In genomic region chr17:79950306-79950705, GRCh38 we compare ENCODE assay signal across 17 cellular contexts.
DNase-seq lines count a peak whose midpoint lies in the region; ATAC-seq and TF ChIP-seq lines count a peak whose summit lies in the region.
"Had no signal": no experiment of that assay in that cellular context is flagged by ENCODE, and none has a peak within 500 bp of the region (broad histone marks: within the 10 kb centered on the region; RNA-seq: fewer than 3 reads in every experiment).

No MANE protein-coding gene starts in this region.

- DNase-seq in HAP-1 (ENCODE audit: low spot score in 2 of 2) (no peak), islet precursor cell (peak; percentile 74), sigmoid colon (peak; percentile 41), foreskin keratinocyte (no peak), NCI-H82 treated with DMSO at 0.1 percent for 48 hours (lab: John Stamatoyannopoulos, UW; ENCODE audit: unreplicated experiment) (no peak)
- DNase-seq in activated CD4-positive, alpha-beta T cell treated with anti-CD3 and anti-CD28 coated beads, Interleukin-2, amount 10 ng/mL, durations not matched to agents 24 days and 14 days = no peak
- DNase-seq: activated CD4-positive, alpha-beta memory T cell treated with anti-CD3 and anti-CD28 coated beads for 36 hours; CD4-positive, alpha-beta T cell; NCI-H2107; stimulated activated CD4-positive, alpha-beta T cell treated with anti-CD3 and anti-CD28 coated beads, Interleukin-4, amount 100 ng/mL, for 24 hours; stimulated activated naive CD4-positive, alpha-beta T cell had no signal

- H3K4me3 ChIP-seq in HAP-1 (peak overlapping the region; percentile 28), sigmoid colon (no peak overlapping the region)
- H3K4me3 ChIP-seq: left lung, psoas muscle had no signal

- H3K27ac ChIP-seq in angular gyrus (ENCODE audit: low read depth, low read length) (peak overlapping the region; percentile 65), sigmoid colon (peak overlapping the region in 1 of 4 donors; percentile 7), foreskin keratinocyte (no peak overlapping the region)
- H3K27ac ChIP-seq: psoas muscle had no signal

- H3K27me3 ChIP-seq in HAP-1 (ENCODE audit: low read depth) = no peaks in the 10 kb centered on the region
- no peaks in the 10 kb centered on the region for H3K27me3 ChIP-seq in sigmoid colon
- no peaks in the 10 kb centered on the region for H3K27me3 ChIP-seq in foreskin keratinocyte
- H3K27me3 ChIP-seq: left lung had no signal

- no peak overlapping the region for H3K4me3 Mint-ChIP-seq in activated CD4-positive, alpha-beta T cell treated with anti-CD3 and anti-CD28 coated beads, Interleukin-2, amount 10 ng/mL, durations not matched to agents 24 days and 14 days
- H3K4me3 Mint-ChIP-seq: activated CD4-positive, alpha-beta memory T cell treated with anti-CD3 and anti-CD28 coated beads for 36 hours; activated naive CD8-positive, alpha-beta T cell; CD4-positive, alpha-beta T cell; dendritic cell treated with granulocyte-macrophage colony-stimulating factor and Interleukin-4, amounts not matched to agents 40 ng/mL and 50 ng/mL, for 4 days; T-helper 1 cell treated with Interleukin-12 subunit alpha and Interleukin-12 subunit beta and Interleukin-4 antibody, amounts not matched to agents 30 μg/mL and 1 μg/mL, for 36 hours had no signal

- intact Hi-C loops in sigmoid colon (cut with DNase I) = loop anchor here (2.0 kb wide), 1 partner anchor 42 kb away; no protein-coding TSS in a partner anchor
- intact Hi-C loops in activated CD4-positive, alpha-beta T cell treated with anti-CD3 and anti-CD28 coated beads, Interleukin-2, amount 10 ng/mL, durations not matched to agents 24 days and 14 days (cut with micrococcal nuclease) = no loop called here

- in situ Hi-C loops in HAP-1 (cut with MboI; ENCODE audit: low sequenced_read_pairs) = no loop called here

- no peaks in the 10 kb centered on the region for H3K27me3 Mint-ChIP-seq in activated CD4-positive, alpha-beta T cell treated with anti-CD3 and anti-CD28 coated beads, Interleukin-2, amount 10 ng/mL, durations not matched to agents 24 days and 14 days
- H3K27me3 Mint-ChIP-seq: activated CD4-positive, alpha-beta memory T cell treated with anti-CD3 and anti-CD28 coated beads for 36 hours; activated naive CD8-positive, alpha-beta T cell; CD4-positive, alpha-beta T cell; dendritic cell treated with granulocyte-macrophage colony-stimulating factor and Interleukin-4, amounts not matched to agents 40 ng/mL and 50 ng/mL, for 4 days had no signal

- H3K4me1 ChIP-seq in HAP-1 (peaks cover 51% of the 10 kb centered on the region), sigmoid colon (peaks cover 0 to 24% (median 20%) of the 10 kb centered on the region in 4 donors), foreskin keratinocyte (no peaks in the 10 kb centered on the region)
- H3K4me1 ChIP-seq: psoas muscle had no signal

- H3K4me1 Mint-ChIP-seq in activated CD4-positive, alpha-beta T cell treated with anti-CD3 and anti-CD28 coated beads, Interleukin-2, amount 10 ng/mL, durations not matched to agents 24 days and 14 days = no peaks in the 10 kb centered on the region

- H3K9me3 ChIP-seq in HAP-1 (no peaks in the 10 kb centered on the region), sigmoid colon (no peaks in the 10 kb centered on the region)
- H3K9me3 ChIP-seq: left lung, psoas muscle had no signal

- H3K27ac Mint-ChIP-seq in activated CD4-positive, alpha-beta T cell treated with anti-CD3 and anti-CD28 coated beads, Interleukin-2, amount 10 ng/mL, durations not matched to agents 24 days and 14 days = no peak overlapping the region
- H3K27ac Mint-ChIP-seq: activated CD4-positive, alpha-beta memory T cell treated with anti-CD3 and anti-CD28 coated beads for 36 hours; activated naive CD8-positive, alpha-beta T cell; CD4-positive, alpha-beta T cell; dendritic cell treated with granulocyte-macrophage colony-stimulating factor and Interleukin-4, amounts not matched to agents 40 ng/mL and 50 ng/mL, for 4 days; T-helper 1 cell treated with Interleukin-12 subunit alpha and Interleukin-12 subunit beta and Interleukin-4 antibody, amounts not matched to agents 30 μg/mL and 1 μg/mL, for 36 hours had no signal

- no peak for TF ChIP-seq CTCF in sigmoid colon (IDR thresholded peaks at IDR 0.05)
- no peak for TF ChIP-seq CTCF in foreskin keratinocyte (conservative IDR thresholded peaks at IDR 0.05)

- no peak for TF ChIP-seq POLR2A in sigmoid colon (IDR thresholded peaks at IDR 0.05)

- H3K9me3 Mint-ChIP-seq in activated CD4-positive, alpha-beta T cell treated with anti-CD3 and anti-CD28 coated beads, Interleukin-2, amount 10 ng/mL, durations not matched to agents 24 days and 14 days = no peaks in the 10 kb centered on the region
- H3K9me3 Mint-ChIP-seq: activated CD4-positive, alpha-beta memory T cell treated with anti-CD3 and anti-CD28 coated beads for 36 hours; CD4-positive, alpha-beta T cell; dendritic cell treated with granulocyte-macrophage colony-stimulating factor and Interleukin-4, amounts not matched to agents 40 ng/mL and 50 ng/mL, for 4 days; T-helper 1 cell treated with Interleukin-12 subunit alpha and Interleukin-12 subunit beta and Interleukin-4 antibody, amounts not matched to agents 30 μg/mL and 1 μg/mL, for 36 hours had no signal

- H3K36me3 ChIP-seq in HAP-1 (replicated peaks) (peaks cover 36% of the 10 kb centered on the region), sigmoid colon (peaks cover 0 to 19% (median 8%) of the 10 kb centered on the region in 4 donors)

- 91 to 95% methylated on average over 31 of the region's 31 CpGs for WGBS in sigmoid colon, 2 donors

- H3K36me3 Mint-ChIP-seq in activated CD4-positive, alpha-beta T cell treated with anti-CD3 and anti-CD28 coated beads, Interleukin-2, amount 10 ng/mL, durations not matched to agents 24 days and 14 days (ENCODE audit: low read depth) = no peaks in the 10 kb centered on the region
- H3K36me3 Mint-ChIP-seq: activated CD4-positive, alpha-beta memory T cell treated with anti-CD3 and anti-CD28 coated beads for 36 hours; activated naive CD8-positive, alpha-beta T cell had no signal

- TF ChIP-seq EP300 in sigmoid colon (IDR thresholded peaks at IDR 0.05) = no peak

- ATAC-seq in foreskin keratinocyte = no peak
- ATAC-seq: left lung, psoas muscle had no signal

Comparison
In these comparisons a context has a peak if more than half of its experiments do, and no peak if none do; other contexts are left out.
1. DNase-seq: peak in islet precursor cell (single experiment) and sigmoid colon (single experiment); none in HAP-1 (0 of 2), activated CD4-positive, alpha-beta T cell treated with anti-CD3 and anti-CD28 coated beads, Interleukin-2, amount 10 ng/mL, durations not matched to agents 24 days and 14 days (single experiment), foreskin keratinocyte (0 of 2) and NCI-H82 treated with DMSO at 0.1 percent for 48 hours (single experiment).